In genomic region chr20:23291575-23292240, GRCh38 we compare ENCODE assay signal across 1 cellular context.
TF ChIP-seq lines count a peak whose summit lies in the region.

No MANE protein-coding gene starts in this region.

TF ChIP-seq in HepG2, 621 proteins besides CTCF, POLR2A, EP300 and RAD21:
- no peak for TF ChIP-seq SATB2 (CRISPR knock-in tag; IDR thresholded peaks at IDR 0.05)
- TF ChIP-seq ZNF143 (CRISPR knock-in tag; IDR thresholded peaks at IDR 0.05) = no peak
- TF ChIP-seq KDM5A (IDR thresholded peaks at IDR 0.05; ENCODE audit: borderline replicate concordance, low read length) = no peak
- TF ChIP-seq RBM39 (IDR thresholded peaks at IDR 0.05; ENCODE audit: low read depth, low read length, poor library complexity, severe bottlenecking) = no peak
- no peak for TF ChIP-seq ZNF329 (CRISPR knock-in tag; IDR thresholded peaks at IDR 0.05; ENCODE audit: low read depth)
- TF ChIP-seq ZEB1 (IDR thresholded peaks at IDR 0.05; ENCODE audit: insufficient replicate concordance, low read depth) = no peak
